Comparison of ENCODE assay signal across 25 cellular contexts in the genomic region with DNA sequence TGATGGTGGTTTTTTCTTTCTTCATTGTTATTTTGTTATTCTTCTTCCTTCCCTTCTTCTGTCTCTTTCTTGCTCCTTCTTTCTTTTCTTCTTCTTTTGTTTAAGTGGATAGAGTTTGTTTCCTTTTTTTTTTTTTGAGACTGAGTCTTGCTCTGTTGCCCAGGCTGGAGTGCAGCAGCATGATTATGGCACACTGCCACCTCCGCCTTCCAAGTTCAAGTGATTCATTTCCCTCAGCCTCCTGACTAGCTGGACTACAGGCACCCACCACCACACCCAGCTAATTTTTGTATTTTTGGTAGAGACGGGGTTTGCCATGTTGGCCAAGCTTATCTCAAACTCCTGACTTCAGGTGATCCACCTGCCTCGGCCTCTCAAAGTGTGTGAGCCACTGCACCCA. TPM values are rescaled to one million over a fixed set of nuclear protein-coding genes. Genes with fewer than 3 reads are reported as not detected.
A peak's percentile ranks its signal among the peaks of the same experiment; 100 is the strongest.
DNase-seq lines count a peak whose midpoint lies in the region; ATAC-seq and TF ChIP-seq lines count a peak whose summit lies in the region.
"Had no signal": no experiment of that assay in that cellular context is flagged by ENCODE, and none has a peak within 500 bp of the region (broad histone marks: within the 10 kb centered on the region; RNA-seq: fewer than 3 reads in every experiment).

No MANE protein-coding gene starts in this region.

- POLR2A ChIA-PET in RWPE1 (lab: Yijun Ruan, JAX; ENCODE audit: low non-redundant PET), result no interaction called here

- H3K4me3 ChIP-seq in adrenal gland (no peak overlapping the region), fibroblast of pulmonary artery (replicated peaks; ENCODE audit: low read depth, low read length) (no peak overlapping the region)
- H3K4me3 ChIP-seq: colonic mucosa, lung, stomach had no signal

- peaks cover 0 to 6% (median 0%) of the 10 kb centered on the region in 3 donors for H3K9me3 ChIP-seq in adrenal gland (replicated peaks in 1 of 3)
- H3K9me3 ChIP-seq: colonic mucosa, neutrophil, stomach had no signal

- DNase-seq in Daoy (ENCODE audit: low read depth) (peak; percentile 28), EL (peak; percentile 33), adrenal gland (peak in 4 of 7 donors; percentile 24 to 51 (median 32)), fibroblast of pulmonary artery (ENCODE audit: low read depth) (peak; percentile 56), RWPE1 (ENCODE audit: low spot score) (no peak), hepatic stellate cell (ENCODE audit: low spot score) (no peak)
- DNase-seq: activated CD4-positive, CD25-positive, alpha-beta regulatory T cell; activated CD8-positive, alpha-beta memory T cell treated with anti-CD3 and anti-CD28 coated beads for 24 hours; activated T-cell treated with anti-CD3 and anti-CD28 coated beads, Interleukin-2, amount 50 U/mL, for 4 hours; CD4-positive, alpha-beta T cell; colonic mucosa; foreskin melanocyte; GF-D8; islet precursor cell; KBM-7; NCI-H187 treated with DMSO at 0.1 percent for 48 hours; NCI-H69; stimulated activated CD4-positive, alpha-beta T cell treated with anti-CD3 and anti-CD28 coated beads, Interleukin-4, amount 100 ng/mL, for 4 hours; stomach; T-helper 9 cell; trophoblast cell had no signal

- no peaks in the 10 kb centered on the region for H3K27me3 ChIP-seq in adrenal gland
- H3K27me3 ChIP-seq: colonic mucosa, neutrophil, stomach had no signal

- CTCF ChIA-PET in RWPE1 (lab: Yijun Ruan, JAX), result no interaction called here

- intact Hi-C loops in adrenal gland (cut with DNase I), result no loop called here

- no peaks in the 10 kb centered on the region for H3K4me1 ChIP-seq in adrenal gland (replicated peaks in 1 of 2)
- H3K4me1 ChIP-seq: colonic mucosa, stomach had no signal

- ATAC-seq in GM18520 (IDR thresholded peaks at IDR 0.05; ENCODE audit: unreplicated experiment), result no peak
- ATAC-seq in HG03442 (IDR thresholded peaks at IDR 0.05; ENCODE audit: unreplicated experiment), result no peak
- ATAC-seq: activated T-cell treated with anti-CD3 and anti-CD28 coated beads, Interleukin-2, amount 50 U/mL, for 4 hours had no signal

- peaks cover 0 to 9% of the 10 kb centered on the region in 2 donors for H3K36me3 ChIP-seq in adrenal gland (replicated peaks in 1 of 2)
- H3K36me3 ChIP-seq: colonic mucosa had no signal

- WGBS in adrenal gland, 4 donors, result 91 to 94% (median 92%) methylated on average over 3 of the region's 3 CpGs

- TF ChIP-seq CTCF in adrenal gland (IDR thresholded peaks at IDR 0.05) (no peak), fibroblast of pulmonary artery (IDR thresholded peaks at IDR 0.05; ENCODE audit: low read length, missing control alignments) (no peak), RWPE1 (conservative IDR thresholded peaks at IDR 0.05; ENCODE audit: low read depth) (no peak)

- H3K27ac ChIP-seq in adrenal gland (no peak overlapping the region), RWPE1 (no peak overlapping the region)
- H3K27ac ChIP-seq: colonic mucosa, stomach had no signal

- TF ChIP-seq POLR2A in adrenal gland (IDR thresholded peaks at IDR 0.05), result no peak

RNA-seq across cellular contexts. Expression of a gene that starts 40.3 kb away (rescaled TPM):
- total RNA-seq in Daoy (2014; rRNA removed; shearing (Covaris generic)), result 12.3 and 12.5 TPM in 2 replicates
- total RNA-seq in adrenal gland, result 10 to 100 TPM in 6 of 8 donors, 1 to 10 TPM in 2; 6.9 to 21.0 (median 13.1) TPM
- 10 to 100 TPM in 1 of 3 donors, 1 to 10 TPM in 2; 3.5 to 12.8 (median 5.7) TPM for polyA plus RNA-seq in adrenal gland

Comparison
In these comparisons a context has a peak if more than half of its experiments do, and no peak if none do; other contexts are left out.
1. DNase-seq: peak in Daoy (single experiment), EL (single experiment), adrenal gland (4 of 7) and fibroblast of pulmonary artery (single experiment); none in RWPE1 (single experiment) and hepatic stellate cell (single experiment).